Comparison of ENCODE assay signal across 25 cellular contexts in genomic region chr11:68143310-68143689, GRCh38.
"Had no signal": no experiment of that assay in that cellular context is flagged by ENCODE, and none has a peak within 500 bp of the region (broad histone marks: within the 10 kb centered on the region; RNA-seq: fewer than 3 reads in every experiment).

No MANE protein-coding gene starts in this region.

- H3K4me3 Mint-ChIP-seq: activated CD4-positive, alpha-beta memory T cell treated with anti-CD3 and anti-CD28 coated beads for 36 hours; activated T-helper 1 cell treated with anti-CD3 and anti-CD28 coated beads, Interleukin-12 subunit alpha, Interleukin-12 subunit beta, Interleukin-2, Interleukin-4 antibody, amounts not matched to agents 30 ng/mL and 10 ng/mL and 1 ng/mL, durations not matched to agents 14 hours and 24 hours and 36 hours; natural killer cell treated with Interleukin-12 subunit alpha and Interleukin-12 subunit beta and Interleukin-15 and Interleukin-18, amount 100 ng/mL, for 72 hours; stimulated activated memory B cell treated with anti-CD40 and anti-IgM and Interleukin-4, amounts not matched to agents 10 μg/mL and 1 μg/mL and 100 μg/mL, for 72 hours had no signal

- ATAC-seq: activated CD4-positive, CD25-positive, alpha-beta regulatory T cell treated with anti-CD3 and anti-CD28 coated beads, Interleukin-2, amount 50 U/mL, for 24 hours; left lung; lower lobe of right lung; natural killer cell treated with Interleukin-12 subunit alpha and Interleukin-12 subunit beta and Interleukin-15 and Interleukin-18, amount 100 ng/mL, for 72 hours; stimulated activated memory B cell treated with anti-CD40 and anti-IgM and Interleukin-4, amounts not matched to agents 10 μg/mL and 1 μg/mL and 100 μg/mL, for 72 hours; T-helper 17 cell had no signal

- H3K27ac ChIP-seq: cardiac muscle cell, coronary artery, left lung, sigmoid colon, testis, WERI-Rb-1 had no signal

- H3K4me3 ChIP-seq: cardiac muscle cell, coronary artery, dorsolateral prefrontal cortex, left lung, lower lobe of right lung, sigmoid colon, testis had no signal

- H3K36me3 ChIP-seq: cardiac muscle cell, left lung, lower lobe of right lung, sigmoid colon, WERI-Rb-1 had no signal

- H3K27me3 ChIP-seq: cardiac muscle cell, dorsolateral prefrontal cortex, left lung, sigmoid colon, testis had no signal

- H3K9me3 ChIP-seq: left lung, lower lobe of right lung, sigmoid colon, testis had no signal

- DNase-seq: activated CD4-positive, alpha-beta memory T cell treated with anti-CD3 and anti-CD28 coated beads for 36 hours; activated CD4-positive, alpha-beta T cell treated with anti-CD3 and anti-CD28 coated beads for 48 hours; activated CD8-positive, alpha-beta memory T cell treated with anti-CD3 and anti-CD28 coated beads, Interleukin-2, amount 50 U/mL, for 4 hours; activated gamma-delta T cell treated with Interleukin-2 at 50 U/mL for 16 hours; activated naive CD4-positive, alpha-beta T cell treated with anti-CD3 and anti-CD28 coated beads, Interleukin-2, amount 50 U/mL, for 16 hours; cerebellar nuclear complex; effector memory CD4-positive, alpha-beta T cell; lower lobe of right lung; mesenchymal stem cell; sigmoid colon; small intestine; stimulated activated CD4-positive, alpha-beta T cell treated with anti-CD3 and anti-CD28 coated beads, Interleukin-4, amount 100 ng/mL, for 4 hours; stimulated activated CD8-positive, alpha-beta memory T cell treated with anti-CD3 and anti-CD28 coated beads, Interleukin-4, amount 100 ng/mL, for 48 hours; T-helper 17 cell; T1000; testis; WERI-Rb-1 had no signal

- H3K27ac Mint-ChIP-seq: activated CD4-positive, alpha-beta memory T cell treated with anti-CD3 and anti-CD28 coated beads for 36 hours; activated T-helper 1 cell treated with anti-CD3 and anti-CD28 coated beads, Interleukin-12 subunit alpha, Interleukin-12 subunit beta, Interleukin-2, Interleukin-4 antibody, amounts not matched to agents 30 ng/mL and 10 ng/mL and 1 ng/mL, durations not matched to agents 14 hours and 24 hours and 36 hours; natural killer cell treated with Interleukin-12 subunit alpha and Interleukin-12 subunit beta and Interleukin-15 and Interleukin-18, amount 100 ng/mL, for 72 hours; stimulated activated memory B cell treated with anti-CD40 and anti-IgM and Interleukin-4, amounts not matched to agents 10 μg/mL and 1 μg/mL and 100 μg/mL, for 72 hours; T-helper 17 cell had no signal

- H3K9me3 Mint-ChIP-seq: activated CD4-positive, alpha-beta memory T cell treated with anti-CD3 and anti-CD28 coated beads for 36 hours; activated T-helper 1 cell treated with anti-CD3 and anti-CD28 coated beads, Interleukin-12 subunit alpha, Interleukin-12 subunit beta, Interleukin-2, Interleukin-4 antibody, amounts not matched to agents 30 ng/mL and 10 ng/mL and 1 ng/mL, durations not matched to agents 14 hours and 24 hours and 36 hours; natural killer cell treated with Interleukin-12 subunit alpha and Interleukin-12 subunit beta and Interleukin-15 and Interleukin-18, amount 100 ng/mL, for 72 hours; stimulated activated memory B cell treated with anti-CD40 and anti-IgM and Interleukin-4, amounts not matched to agents 10 μg/mL and 1 μg/mL and 100 μg/mL, for 72 hours had no signal

- H3K27me3 Mint-ChIP-seq: activated CD4-positive, alpha-beta memory T cell treated with anti-CD3 and anti-CD28 coated beads for 36 hours had no signal

- H3K36me3 Mint-ChIP-seq: activated CD4-positive, alpha-beta memory T cell treated with anti-CD3 and anti-CD28 coated beads for 36 hours; natural killer cell treated with Interleukin-12 subunit alpha and Interleukin-12 subunit beta and Interleukin-15 and Interleukin-18, amount 100 ng/mL, for 72 hours; stimulated activated memory B cell treated with anti-CD40 and anti-IgM and Interleukin-4, amounts not matched to agents 10 μg/mL and 1 μg/mL and 100 μg/mL, for 72 hours had no signal
